In genomic region chr15:63156708-63157065, GRCh38 we compare ENCODE assay signal across 8 cellular contexts. TPM values are rescaled to one million over a fixed set of nuclear protein-coding genes. Genes with fewer than 3 reads are reported as not detected.
A peak's percentile ranks its signal among the peaks of the same experiment; 100 is the strongest.
DNase-seq lines count a peak whose midpoint lies in the region; ATAC-seq and TF ChIP-seq lines count a peak whose summit lies in the region.

No MANE protein-coding gene starts in this region.

- peaks cover 23% of the 10 kb centered on the region for H3K36me3 Mint-ChIP-seq in type B pancreatic cell

- H3K4me1 ChIP-seq in ES-I3 (ENCODE audit: insufficient read depth, low read length), result no peaks in the 10 kb centered on the region

- H3K9me3 Mint-ChIP-seq in type B pancreatic cell, result no peaks in the 10 kb centered on the region

- DNase-seq in HK-2 (ENCODE audit: unreplicated experiment) (peak; percentile 43), WERI-Rb-1 (peak; percentile 19), epithelial cell of proximal tubule (ENCODE audit: low read depth) (peak; percentile 63), midbrain (lab: John Stamatoyannopoulos, UW) (peak; percentile 39), type B pancreatic cell (ENCODE audit: extremely low spot score, unreplicated experiment) (no peak), DMS79 treated with DMSO at 0.1 percent for 48 hours (lab: John Stamatoyannopoulos, UW) (no peak)

- peak overlapping the region; percentile 93 for H3K27ac ChIP-seq in WERI-Rb-1

- H3K4me3 Mint-ChIP-seq in type B pancreatic cell, result peak overlapping the region; percentile 99

- TF ChIP-seq CTCF in WERI-Rb-1 (IDR thresholded peaks at IDR 0.05; ENCODE audit: low read depth, low read length), result no peak
- no peak for TF ChIP-seq CTCF in epithelial cell of proximal tubule (conservative IDR thresholded peaks at IDR 0.05; ENCODE audit: low read depth, low read length)
- TF ChIP-seq CTCF in type B pancreatic cell (conservative IDR thresholded peaks at IDR 0.05), result no peak

- H3K27me3 Mint-ChIP-seq in type B pancreatic cell, result no peaks in the 10 kb centered on the region

- ATAC-seq in HG03159 (IDR thresholded peaks at IDR 0.05; ENCODE audit: unreplicated experiment), result no peak

- H3K9ac ChIP-seq in ES-I3 (ENCODE audit: low read depth, low read length), result peak overlapping the region; percentile 76

- H3K27ac Mint-ChIP-seq in type B pancreatic cell, result peak overlapping the region; percentile 100

- no peaks in the 10 kb centered on the region for H3K27me3 ChIP-seq in WERI-Rb-1 (ENCODE audit: insufficient read depth, low read depth, severe bottlenecking)

- H3K4me3 ChIP-seq in WERI-Rb-1 (ENCODE audit: low read depth, low read length), result peak overlapping the region; percentile 91
- peak overlapping the region; percentile 92 for H3K4me3 ChIP-seq in epithelial cell of proximal tubule (ENCODE audit: low read depth, low read length)

- H3K36me3 ChIP-seq in ES-I3 (ENCODE audit: insufficient read depth, low read length), result peaks cover 9% of the 10 kb centered on the region
- H3K36me3 ChIP-seq in WERI-Rb-1, result peaks cover 35% of the 10 kb centered on the region

- H3K9me3 ChIP-seq in ES-I3 (ENCODE audit: control insufficient read depth, insufficient read depth, low read length), result no peaks in the 10 kb centered on the region
- no peaks in the 10 kb centered on the region for H3K9me3 ChIP-seq in WERI-Rb-1 (ENCODE audit: severe bottlenecking)

- H3K4me1 Mint-ChIP-seq in type B pancreatic cell (ENCODE audit: unreplicated experiment), result peaks cover 5% of the 10 kb centered on the region

RNA-seq across cellular contexts. Expression of gene RPS27L, which starts 0.6 kb away (rescaled TPM):
- total RNA-seq in epithelial cell of proximal tubule (106 and 231 TPM in 2 replicates), type B pancreatic cell (ENCODE audit: low replicate concordance) (205 and 235 TPM in 2 replicates)

RNA-seq across cellular contexts. Expression of gene RAB8B, which starts 32.7 kb away (rescaled TPM):
- total RNA-seq in epithelial cell of proximal tubule (20.9 and 27.0 TPM in 2 replicates), type B pancreatic cell (ENCODE audit: low replicate concordance) (26.5 and 36.8 TPM in 2 replicates)

RNA-seq across cellular contexts. Expression of gene LACTB, which starts 35.0 kb away (rescaled TPM):
- total RNA-seq in epithelial cell of proximal tubule, result 9.7 and 11.2 TPM in 2 replicates
- total RNA-seq in type B pancreatic cell (ENCODE audit: low replicate concordance), result 10.9 and 12.6 TPM in 2 replicates

Comparison
In these comparisons a context has a peak if more than half of its experiments do, and no peak if none do; other contexts are left out.
1. DNase-seq: peak in HK-2 (single experiment), WERI-Rb-1 (single experiment), epithelial cell of proximal tubule (single experiment) and midbrain (single experiment); none in type B pancreatic cell (single experiment) and DMS79 treated with DMSO at 0.1 percent for 48 hours (single experiment).